ENCODE assay signal across 3 cellular contexts in the genomic region with DNA sequence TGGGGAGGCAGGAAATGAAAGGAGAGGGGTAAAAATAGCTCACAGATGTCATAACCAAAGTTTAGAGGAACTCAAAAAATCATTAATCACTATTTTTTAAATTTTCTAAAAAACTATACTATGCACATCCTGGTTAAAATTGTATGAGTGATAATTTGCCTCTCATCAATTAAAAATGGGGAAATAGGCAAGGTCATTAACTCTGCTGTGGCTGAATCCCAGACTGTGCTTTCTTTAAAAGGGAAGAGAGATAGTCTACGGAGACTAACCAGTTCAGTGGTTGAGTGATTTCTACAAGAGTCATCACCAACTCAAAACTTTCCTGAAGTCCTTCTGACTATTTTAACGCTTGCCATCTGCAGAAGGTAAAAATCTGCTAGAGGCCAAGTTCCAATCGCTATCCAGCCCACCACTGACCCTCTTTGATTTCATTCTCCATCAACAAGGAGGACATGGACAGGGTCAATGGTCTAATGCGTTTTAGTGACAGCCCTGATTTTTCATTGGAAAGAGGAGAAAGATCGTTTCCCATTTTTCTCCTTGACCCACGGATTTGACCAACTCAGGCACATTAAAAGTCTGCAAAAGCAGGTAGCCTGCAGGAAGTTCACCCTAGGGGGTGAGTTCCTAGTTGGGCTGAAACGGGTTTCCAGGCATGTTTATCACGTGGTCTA.
TF ChIP-seq lines count a peak whose summit lies in the region.

No MANE protein-coding gene starts in this region.

TF ChIP-seq in GM23338, 12 proteins besides CTCF, POLR2A, EP300 and RAD21 (continues in another document):
- TF ChIP-seq, protein P1, sequence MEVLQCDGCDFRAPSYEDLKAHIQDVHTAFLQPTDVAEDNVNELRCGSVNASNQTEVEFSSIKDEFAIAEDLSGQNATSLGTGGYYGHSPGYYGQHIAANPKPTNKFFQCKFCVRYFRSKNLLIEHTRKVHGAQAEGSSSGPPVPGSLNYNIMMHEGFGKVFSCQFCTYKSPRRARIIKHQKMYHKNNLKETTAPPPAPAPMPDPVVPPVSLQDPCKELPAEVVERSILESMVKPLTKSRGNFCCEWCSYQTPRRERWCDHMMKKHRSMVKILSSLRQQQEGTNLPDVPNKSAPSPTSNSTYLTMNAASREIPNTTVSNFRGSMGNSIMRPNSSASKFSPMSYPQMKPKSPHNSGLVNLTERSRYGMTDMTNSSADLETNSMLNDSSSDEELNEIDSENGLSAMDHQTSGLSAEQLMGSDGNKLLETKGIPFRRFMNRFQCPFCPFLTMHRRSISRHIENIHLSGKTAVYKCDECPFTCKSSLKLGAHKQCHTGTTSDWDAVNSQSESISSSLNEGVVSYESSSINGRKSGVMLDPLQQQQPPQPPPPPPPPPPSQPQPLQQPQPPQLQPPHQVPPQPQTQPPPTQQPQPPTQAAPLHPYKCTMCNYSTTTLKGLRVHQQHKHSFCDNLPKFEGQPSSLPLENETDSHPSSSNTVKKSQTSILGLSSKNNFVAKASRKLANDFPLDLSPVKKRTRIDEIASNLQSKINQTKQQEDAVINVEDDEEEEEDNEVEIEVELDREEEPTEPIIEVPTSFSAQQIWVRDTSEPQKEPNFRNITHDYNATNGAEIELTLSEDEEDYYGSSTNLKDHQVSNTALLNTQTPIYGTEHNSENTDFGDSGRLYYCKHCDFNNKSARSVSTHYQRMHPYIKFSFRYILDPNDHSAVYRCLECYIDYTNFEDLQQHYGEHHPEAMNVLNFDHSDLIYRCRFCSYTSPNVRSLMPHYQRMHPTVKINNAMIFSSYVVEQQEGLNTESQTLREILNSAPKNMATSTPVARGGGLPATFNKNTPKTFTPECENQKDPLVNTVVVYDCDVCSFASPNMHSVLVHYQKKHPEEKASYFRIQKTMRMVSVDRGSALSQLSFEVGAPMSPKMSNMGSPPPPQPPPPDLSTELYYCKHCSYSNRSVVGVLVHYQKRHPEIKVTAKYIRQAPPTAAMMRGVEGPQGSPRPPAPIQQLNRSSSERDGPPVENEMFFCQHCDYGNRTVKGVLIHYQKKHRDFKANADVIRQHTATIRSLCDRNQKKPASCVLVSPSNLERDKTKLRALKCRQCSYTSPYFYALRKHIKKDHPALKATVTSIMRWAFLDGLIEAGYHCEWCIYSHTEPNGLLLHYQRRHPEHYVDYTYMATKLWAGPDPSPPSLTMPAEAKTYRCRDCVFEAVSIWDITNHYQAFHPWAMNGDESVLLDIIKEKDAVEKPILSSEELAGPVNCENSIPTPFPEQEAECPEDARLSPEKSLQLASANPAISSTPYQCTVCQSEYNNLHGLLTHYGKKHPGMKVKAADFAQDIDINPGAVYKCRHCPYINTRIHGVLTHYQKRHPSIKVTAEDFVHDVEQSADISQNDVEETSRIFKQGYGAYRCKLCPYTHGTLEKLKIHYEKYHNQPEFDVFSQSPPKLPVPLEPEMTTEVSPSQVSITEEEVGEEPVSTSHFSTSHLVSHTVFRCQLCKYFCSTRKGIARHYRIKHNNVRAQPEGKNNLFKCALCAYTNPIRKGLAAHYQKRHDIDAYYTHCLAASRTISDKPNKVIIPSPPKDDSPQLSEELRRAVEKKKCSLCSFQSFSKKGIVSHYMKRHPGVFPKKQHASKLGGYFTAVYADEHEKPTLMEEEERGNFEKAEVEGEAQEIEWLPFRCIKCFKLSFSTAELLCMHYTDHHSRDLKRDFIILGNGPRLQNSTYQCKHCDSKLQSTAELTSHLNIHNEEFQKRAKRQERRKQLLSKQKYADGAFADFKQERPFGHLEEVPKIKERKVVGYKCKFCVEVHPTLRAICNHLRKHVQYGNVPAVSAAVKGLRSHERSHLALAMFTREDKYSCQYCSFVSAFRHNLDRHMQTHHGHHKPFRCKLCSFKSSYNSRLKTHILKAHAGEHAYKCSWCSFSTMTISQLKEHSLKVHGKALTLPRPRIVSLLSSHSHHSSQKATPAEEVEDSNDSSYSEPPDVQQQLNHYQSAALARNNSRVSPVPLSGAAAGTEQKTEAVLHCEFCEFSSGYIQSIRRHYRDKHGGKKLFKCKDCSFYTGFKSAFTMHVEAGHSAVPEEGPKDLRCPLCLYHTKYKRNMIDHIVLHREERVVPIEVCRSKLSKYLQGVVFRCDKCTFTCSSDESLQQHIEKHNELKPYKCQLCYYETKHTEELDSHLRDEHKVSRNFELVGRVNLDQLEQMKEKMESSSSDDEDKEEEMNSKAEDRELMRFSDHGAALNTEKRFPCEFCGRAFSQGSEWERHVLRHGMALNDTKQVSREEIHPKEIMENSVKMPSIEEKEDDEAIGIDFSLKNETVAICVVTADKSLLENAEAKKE (CRISPR knock-in tag; IDR thresholded peaks at IDR 0.05), result no peak
- TF ChIP-seq ZNF114 (CRISPR knock-in tag; IDR thresholded peaks at IDR 0.05), result no peak

TF ChIP-seq in K562, 482 proteins besides CTCF, POLR2A, EP300 and RAD21 (continued from another document and continues in another):
- TF ChIP-seq TARDBP (IDR thresholded peaks at IDR 0.05) (no peak), MYC (IDR thresholded peaks at IDR 0.05; ENCODE audit: low read depth, low read length) (0 out of 2 replicates have a peak, but pooled peaks have one; percentile 53), MYC (CRISPR knock-in tag; IDR thresholded peaks at IDR 0.05; ENCODE audit: borderline replicate concordance, low read depth) (no peak), DDX20 (tag; IDR thresholded peaks at IDR 0.05; ENCODE audit: low read depth) (no peak), SIRT6 (IDR thresholded peaks at IDR 0.05; ENCODE audit: low read depth, low read length) (no peak), ETV1 (tag; conservative IDR thresholded peaks at IDR 0.05; ENCODE audit: low read depth) (no peak), RAD51 (IDR thresholded peaks at IDR 0.05; ENCODE audit: borderline replicate concordance, low read depth) (peak; percentile 62; the same call in 1 of the 2 replicates), CTBP1 (IDR thresholded peaks at IDR 0.05; ENCODE audit: borderline replicate concordance) (no peak), ZNF668 (CRISPR knock-in tag; IDR thresholded peaks at IDR 0.05) (no peak)
- TF ChIP-seq, protein P2, sequence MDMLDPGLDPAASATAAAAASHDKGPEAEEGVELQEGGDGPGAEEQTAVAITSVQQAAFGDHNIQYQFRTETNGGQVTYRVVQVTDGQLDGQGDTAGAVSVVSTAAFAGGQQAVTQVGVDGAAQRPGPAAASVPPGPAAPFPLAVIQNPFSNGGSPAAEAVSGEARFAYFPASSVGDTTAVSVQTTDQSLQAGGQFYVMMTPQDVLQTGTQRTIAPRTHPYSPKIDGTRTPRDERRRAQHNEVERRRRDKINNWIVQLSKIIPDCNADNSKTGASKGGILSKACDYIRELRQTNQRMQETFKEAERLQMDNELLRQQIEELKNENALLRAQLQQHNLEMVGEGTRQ (CRISPR knock-in tag; IDR thresholded peaks at IDR 0.05), result no peak
- TF ChIP-seq, protein P3, sequence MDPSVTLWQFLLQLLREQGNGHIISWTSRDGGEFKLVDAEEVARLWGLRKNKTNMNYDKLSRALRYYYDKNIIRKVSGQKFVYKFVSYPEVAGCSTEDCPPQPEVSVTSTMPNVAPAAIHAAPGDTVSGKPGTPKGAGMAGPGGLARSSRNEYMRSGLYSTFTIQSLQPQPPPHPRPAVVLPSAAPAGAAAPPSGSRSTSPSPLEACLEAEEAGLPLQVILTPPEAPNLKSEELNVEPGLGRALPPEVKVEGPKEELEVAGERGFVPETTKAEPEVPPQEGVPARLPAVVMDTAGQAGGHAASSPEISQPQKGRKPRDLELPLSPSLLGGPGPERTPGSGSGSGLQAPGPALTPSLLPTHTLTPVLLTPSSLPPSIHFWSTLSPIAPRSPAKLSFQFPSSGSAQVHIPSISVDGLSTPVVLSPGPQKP (CRISPR knock-in tag; IDR thresholded peaks at IDR 0.05), result no peak
- TF ChIP-seq, protein P4, sequence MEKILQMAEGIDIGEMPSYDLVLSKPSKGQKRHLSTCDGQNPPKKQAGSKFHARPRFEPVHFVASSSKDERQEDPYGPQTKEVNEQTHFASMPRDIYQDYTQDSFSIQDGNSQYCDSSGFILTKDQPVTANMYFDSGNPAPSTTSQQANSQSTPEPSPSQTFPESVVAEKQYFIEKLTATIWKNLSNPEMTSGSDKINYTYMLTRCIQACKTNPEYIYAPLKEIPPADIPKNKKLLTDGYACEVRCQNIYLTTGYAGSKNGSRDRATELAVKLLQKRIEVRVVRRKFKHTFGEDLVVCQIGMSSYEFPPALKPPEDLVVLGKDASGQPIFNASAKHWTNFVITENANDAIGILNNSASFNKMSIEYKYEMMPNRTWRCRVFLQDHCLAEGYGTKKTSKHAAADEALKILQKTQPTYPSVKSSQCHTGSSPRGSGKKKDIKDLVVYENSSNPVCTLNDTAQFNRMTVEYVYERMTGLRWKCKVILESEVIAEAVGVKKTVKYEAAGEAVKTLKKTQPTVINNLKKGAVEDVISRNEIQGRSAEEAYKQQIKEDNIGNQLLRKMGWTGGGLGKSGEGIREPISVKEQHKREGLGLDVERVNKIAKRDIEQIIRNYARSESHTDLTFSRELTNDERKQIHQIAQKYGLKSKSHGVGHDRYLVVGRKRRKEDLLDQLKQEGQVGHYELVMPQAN (IDR thresholded peaks at IDR 0.05; ENCODE audit: borderline replicate concordance), result peak; percentile 19; the same call in 1 of the 2 replicates

TF ChIP-seq in liver, 16 proteins besides CTCF, POLR2A, EP300 and RAD21 (continued from another document):
- TF ChIP-seq, protein P5, sequence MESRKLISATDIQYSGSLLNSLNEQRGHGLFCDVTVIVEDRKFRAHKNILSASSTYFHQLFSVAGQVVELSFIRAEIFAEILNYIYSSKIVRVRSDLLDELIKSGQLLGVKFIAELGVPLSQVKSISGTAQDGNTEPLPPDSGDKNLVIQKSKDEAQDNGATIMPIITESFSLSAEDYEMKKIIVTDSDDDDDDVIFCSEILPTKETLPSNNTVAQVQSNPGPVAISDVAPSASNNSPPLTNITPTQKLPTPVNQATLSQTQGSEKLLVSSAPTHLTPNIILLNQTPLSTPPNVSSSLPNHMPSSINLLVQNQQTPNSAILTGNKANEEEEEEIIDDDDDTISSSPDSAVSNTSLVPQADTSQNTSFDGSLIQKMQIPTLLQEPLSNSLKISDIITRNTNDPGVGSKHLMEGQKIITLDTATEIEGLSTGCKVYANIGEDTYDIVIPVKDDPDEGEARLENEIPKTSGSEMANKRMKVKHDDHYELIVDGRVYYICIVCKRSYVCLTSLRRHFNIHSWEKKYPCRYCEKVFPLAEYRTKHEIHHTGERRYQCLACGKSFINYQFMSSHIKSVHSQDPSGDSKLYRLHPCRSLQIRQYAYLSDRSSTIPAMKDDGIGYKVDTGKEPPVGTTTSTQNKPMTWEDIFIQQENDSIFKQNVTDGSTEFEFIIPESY (IDR thresholded peaks at IDR 0.05), result no peak
- TF ChIP-seq, protein P6, sequence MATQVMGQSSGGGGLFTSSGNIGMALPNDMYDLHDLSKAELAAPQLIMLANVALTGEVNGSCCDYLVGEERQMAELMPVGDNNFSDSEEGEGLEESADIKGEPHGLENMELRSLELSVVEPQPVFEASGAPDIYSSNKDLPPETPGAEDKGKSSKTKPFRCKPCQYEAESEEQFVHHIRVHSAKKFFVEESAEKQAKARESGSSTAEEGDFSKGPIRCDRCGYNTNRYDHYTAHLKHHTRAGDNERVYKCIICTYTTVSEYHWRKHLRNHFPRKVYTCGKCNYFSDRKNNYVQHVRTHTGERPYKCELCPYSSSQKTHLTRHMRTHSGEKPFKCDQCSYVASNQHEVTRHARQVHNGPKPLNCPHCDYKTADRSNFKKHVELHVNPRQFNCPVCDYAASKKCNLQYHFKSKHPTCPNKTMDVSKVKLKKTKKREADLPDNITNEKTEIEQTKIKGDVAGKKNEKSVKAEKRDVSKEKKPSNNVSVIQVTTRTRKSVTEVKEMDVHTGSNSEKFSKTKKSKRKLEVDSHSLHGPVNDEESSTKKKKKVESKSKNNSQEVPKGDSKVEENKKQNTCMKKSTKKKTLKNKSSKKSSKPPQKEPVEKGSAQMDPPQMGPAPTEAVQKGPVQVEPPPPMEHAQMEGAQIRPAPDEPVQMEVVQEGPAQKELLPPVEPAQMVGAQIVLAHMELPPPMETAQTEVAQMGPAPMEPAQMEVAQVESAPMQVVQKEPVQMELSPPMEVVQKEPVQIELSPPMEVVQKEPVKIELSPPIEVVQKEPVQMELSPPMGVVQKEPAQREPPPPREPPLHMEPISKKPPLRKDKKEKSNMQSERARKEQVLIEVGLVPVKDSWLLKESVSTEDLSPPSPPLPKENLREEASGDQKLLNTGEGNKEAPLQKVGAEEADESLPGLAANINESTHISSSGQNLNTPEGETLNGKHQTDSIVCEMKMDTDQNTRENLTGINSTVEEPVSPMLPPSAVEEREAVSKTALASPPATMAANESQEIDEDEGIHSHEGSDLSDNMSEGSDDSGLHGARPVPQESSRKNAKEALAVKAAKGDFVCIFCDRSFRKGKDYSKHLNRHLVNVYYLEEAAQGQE (IDR thresholded peaks at IDR 0.05), result peak; percentile 21
- no peak for TF ChIP-seq FOXA2 (IDR thresholded peaks at IDR 0.05)
- no peak for TF ChIP-seq GABPA (IDR thresholded peaks at IDR 0.05 in 1 of 2, conservative IDR thresholded peaks at IDR 0.05 in 1 of 2)
- no peak for TF ChIP-seq NR2F2 (IDR thresholded peaks at IDR 0.05)
- TF ChIP-seq HNF4A (conservative IDR thresholded peaks at IDR 0.05), result peak; percentile 22 to 26
- no peak for TF ChIP-seq HNF4G (IDR thresholded peaks at IDR 0.05)
- peak; percentile 42 to 51 for TF ChIP-seq RXRA (IDR thresholded peaks at IDR 0.05)
- TF ChIP-seq YY1 (IDR thresholded peaks at IDR 0.05), result peak; percentile 63
- TF ChIP-seq, protein P7, sequence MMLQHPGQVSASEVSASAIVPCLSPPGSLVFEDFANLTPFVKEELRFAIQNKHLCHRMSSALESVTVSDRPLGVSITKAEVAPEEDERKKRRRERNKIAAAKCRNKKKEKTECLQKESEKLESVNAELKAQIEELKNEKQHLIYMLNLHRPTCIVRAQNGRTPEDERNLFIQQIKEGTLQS (IDR thresholded peaks at IDR 0.05), result no peak
- no peak for TF ChIP-seq JUND (IDR thresholded peaks at IDR 0.05)
- TF ChIP-seq, protein P8, sequence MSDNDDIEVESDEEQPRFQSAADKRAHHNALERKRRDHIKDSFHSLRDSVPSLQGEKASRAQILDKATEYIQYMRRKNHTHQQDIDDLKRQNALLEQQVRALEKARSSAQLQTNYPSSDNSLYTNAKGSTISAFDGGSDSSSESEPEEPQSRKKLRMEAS (IDR thresholded peaks at IDR 0.05), result no peak
- TF ChIP-seq FOXA1 (IDR thresholded peaks at IDR 0.05), result no peak
- TF ChIP-seq SP1 (IDR thresholded peaks at IDR 0.05), result no peak
TF ChIP-seq in liver: peak in this region for 4.
